In the genomic region with DNA sequence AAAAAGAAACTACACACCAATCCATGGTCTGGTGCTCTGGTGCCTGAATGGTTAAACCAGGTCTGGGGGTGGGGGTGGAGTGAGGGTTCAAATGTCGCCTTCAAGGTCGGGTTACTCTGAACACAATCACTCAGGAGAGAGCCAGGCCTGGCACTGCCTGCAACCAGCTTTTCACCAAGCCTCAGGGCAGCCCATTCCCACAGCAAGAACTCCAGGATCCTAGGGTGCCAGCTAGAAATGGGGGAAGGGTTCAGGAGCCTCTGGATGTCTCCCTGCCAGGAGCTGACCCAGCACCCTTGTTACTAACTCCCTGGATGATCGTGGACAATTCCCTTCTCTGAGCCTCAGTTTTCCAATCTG, we compare ENCODE assay signal across 11 cellular contexts. TPM values are rescaled to one million over a fixed set of nuclear protein-coding genes. Genes with fewer than 3 reads are reported as not detected.
DNase-seq lines count a peak whose midpoint lies in the region; ATAC-seq, FAIRE-seq and TF ChIP-seq lines count a peak whose summit lies in the region.
"Had no signal": no experiment of that assay in that cellular context is flagged by ENCODE, and none has a peak within 500 bp of the region (broad histone marks: within the 10 kb centered on the region; RNA-seq: fewer than 3 reads in every experiment).

No MANE protein-coding gene starts in this region.

- no peaks in the 10 kb centered on the region for H3K9me3 ChIP-seq in SJCRH30 (replicated peaks)
- H3K9me3 ChIP-seq in left ventricle myocardium inferior (replicated peaks): no peaks in the 10 kb centered on the region
- no peaks in the 10 kb centered on the region for H3K9me3 ChIP-seq in pancreas

- H3K36me3 ChIP-seq in SJCRH30: 0 out of 2 replicates have a peak, but pooled peaks cover 2% of the 10 kb centered on the region
- peaks cover 9% of the 10 kb centered on the region for H3K36me3 ChIP-seq in left ventricle myocardium inferior
- no peaks in the 10 kb centered on the region for H3K36me3 ChIP-seq in pancreas

- H3K4me3 ChIP-seq in AG09309 (ENCODE audit: control insufficient read depth, low read depth, low read length) (peak overlapping the region; percentile 19; the same call in 1 of the 2 replicates), SJCRH30 (no peak overlapping the region), left ventricle myocardium inferior (peak overlapping the region; percentile 55), pancreas (peak overlapping the region in 3 of 4 donors; percentile 8 to 92 (median 84))

- intact Hi-C loops in left ventricle myocardium inferior (cut with micrococcal nuclease) (no loop called here), pancreas (cut with DNase I) (no loop called here), head of caudate nucleus (cut with DNase I) (no loop called here)

- WGBS in pancreas, 2 donors: 5 to 10% methylated on average over 3 of the region's 3 CpGs

- peak overlapping the region; percentile 13; the same call in 1 of the 2 replicates for H3K27ac ChIP-seq in SJCRH30
- peak overlapping the region; percentile 94 for H3K27ac ChIP-seq in left ventricle myocardium inferior (replicated peaks)
- H3K27ac ChIP-seq in pancreas: peak overlapping the region; percentile 87 to 98 (median 94)

- DNase-seq in AG09309 (ENCODE audit: low read depth) (no peak), SJCRH30 (no peak), left ventricle myocardium inferior (no peak), pancreas (peak in 4 of 6 donors; percentile 54 to 66 (median 58)), medulla oblongata (ENCODE audit: extremely low spot score) (no peak), head of caudate nucleus (no peak)
- DNase-seq: activated CD4-positive, alpha-beta T cell treated with anti-CD3 and anti-CD28 coated beads for 48 hours; KG1 had no signal

- FAIRE-seq in pancreas (lab: Jason Lieb, UNC): no peak

- TF ChIP-seq CTCF in AG09309 (IDR thresholded peaks at IDR 0.05; ENCODE audit: control insufficient read depth, insufficient read depth, low read depth, low read length, missing control alignments) (no peak), left ventricle myocardium inferior (IDR thresholded peaks at IDR 0.05; ENCODE audit: borderline replicate concordance) (no peak), pancreas (IDR thresholded peaks at IDR 0.05) (no peak)

- ATAC-seq in pancreas (peak in 3 of 4 donors; percentile 4 to 23 (median 6)), HG03565 (IDR thresholded peaks at IDR 0.05; ENCODE audit: unreplicated experiment) (no peak), HG03460 (IDR thresholded peaks at IDR 0.05; ENCODE audit: unreplicated experiment) (no peak)

- H3K4me1 ChIP-seq in SJCRH30 (peaks cover 70% of the 10 kb centered on the region), left ventricle myocardium inferior (peaks cover 100% of the 10 kb centered on the region), pancreas (peaks cover 53 to 73% (median 71%) of the 10 kb centered on the region in 3 donors)

- no peaks in the 10 kb centered on the region for H3K27me3 ChIP-seq in SJCRH30
- H3K27me3 ChIP-seq in left ventricle myocardium inferior (ENCODE audit: low read depth): no peaks in the 10 kb centered on the region
- H3K27me3 ChIP-seq in pancreas: no peaks in the 10 kb centered on the region

RNA-seq across cellular contexts. Expression of a gene that starts 6.7 kb away (rescaled TPM):
- total RNA-seq in SJCRH30 (2014; rRNA removed; shearing (Covaris generic)): 47.4 and 48.7 TPM in 2 replicates
- total RNA-seq in left ventricle myocardium inferior: 77.4 TPM
- total RNA-seq in pancreas: 100 to 1,000 TPM in 2 of 6 donors, 10 to 100 TPM in 4; 50.9 to 208 (median 56.0) TPM
- polyA plus RNA-seq in pancreas: 10 to 100 TPM; 48.2 to 54.8 TPM

RNA-seq across cellular contexts. Expression of a gene that starts 21.4 kb away (rescaled TPM):
- total RNA-seq in SJCRH30 (2014; rRNA removed; shearing (Covaris generic)): 24.2 and 27.8 TPM in 2 replicates
- total RNA-seq in left ventricle myocardium inferior (20.8 TPM), pancreas (10 to 100 TPM; 11.1 to 19.0 (median 16.5) TPM)
- 10 to 100 TPM in 1 of 2 donors, 1 to 10 TPM in 1; 9.6 to 13.7 TPM for polyA plus RNA-seq in pancreas

RNA-seq across cellular contexts. Expression of a gene that starts 33.5 kb away (rescaled TPM):
- 0.18 TPM in 1 of 2 replicates, not detected in the other for total RNA-seq in SJCRH30 (2014; rRNA removed; shearing (Covaris generic))
- total RNA-seq in left ventricle myocardium inferior: not detected
- 1 to 10 TPM in 5 of 6 donors, under 1 TPM in 1; 0.89 to 6.4 (median 2.3) TPM for total RNA-seq in pancreas
- polyA plus RNA-seq in pancreas: 1 to 10 TPM; 1.5 to 3.1 TPM
- total RNA-seq: mononuclear cell had no signal

RNA-seq across cellular contexts. Expression of a gene that starts 34.9 kb away (rescaled TPM):
- not detected in 2 replicates for total RNA-seq in SJCRH30 (2014; rRNA removed; shearing (Covaris generic))
- total RNA-seq in left ventricle myocardium inferior (not detected), pancreas (100 to 1,000 TPM; 169 to 591 (median 427) TPM)
- 1,000 to 10,000 TPM; 1,163 to 1,575 TPM for polyA plus RNA-seq in pancreas
- total RNA-seq: mononuclear cell had no signal

RNA-seq across cellular contexts. Expression of a gene that starts 36.6 kb away (rescaled TPM):
- not detected in 2 replicates for total RNA-seq in SJCRH30 (2014; rRNA removed; shearing (Covaris generic))
- 0.80 TPM for total RNA-seq in left ventricle myocardium inferior
- under 1 TPM in 1 of 6 donors, not detected in 5; 0.44 TPM for total RNA-seq in pancreas
- not detected for polyA plus RNA-seq in pancreas

Comparison
In these comparisons a context has a peak if more than half of its experiments do, and no peak if none do; other contexts are left out.
1. DNase-seq: peak in pancreas (4 of 6); none in AG09309 (single experiment), SJCRH30 (0 of 2), left ventricle myocardium inferior (single experiment), medulla oblongata (single experiment) and head of caudate nucleus (0 of 42).
2. H3K27ac ChIP-seq: peak in every context shown above with its lines; median percentile 94 in left ventricle myocardium inferior; 94 in pancreas; 13 in SJCRH30.
3. ATAC-seq: peak in pancreas (3 of 4); none in HG03565 (single experiment) and HG03460 (single experiment).